Comparison of ENCODE assay signal across 27 cellular contexts in genomic region chr20:15205023-15205422, GRCh38.
"Had no signal": no experiment of that assay in that cellular context is flagged by ENCODE, and none has a peak within 500 bp of the region (broad histone marks: within the 10 kb centered on the region; RNA-seq: fewer than 3 reads in every experiment).

No MANE protein-coding gene starts in this region.

- H3K9me3 ChIP-seq: thyroid gland, vagina had no signal

- H3K27me3 ChIP-seq: esophagus muscularis mucosa, left lung, thyroid gland, upper lobe of left lung, vagina had no signal

- H3K4me3 ChIP-seq: esophagus muscularis mucosa, left lung, lung, thyroid gland, upper lobe of left lung, vagina had no signal

- H3K4me1 ChIP-seq: esophagus muscularis mucosa, left lung, thyroid gland, upper lobe of left lung, vagina had no signal

- H3K27ac ChIP-seq: esophagus muscularis mucosa, left lung, thyroid gland, upper lobe of left lung, vagina had no signal

- DNase-seq: activated CD4-positive, alpha-beta memory T cell treated with anti-CD3 and anti-CD28 coated beads for 36 hours; activated CD4-positive, alpha-beta T cell treated with anti-CD3 and anti-CD28 coated beads, Interleukin-2, amount 10 ng/mL, durations not matched to agents 24 days and 14 days; activated CD4-positive, CD25-positive, alpha-beta regulatory T cell treated with anti-CD3 and anti-CD28 coated beads, Interleukin-2, amount 50 U/mL, for 72 hours; activated CD8-positive, alpha-beta memory T cell treated with anti-CD3 and anti-CD28 coated beads, Interleukin-2, amount 50 U/mL, for 48 hours; activated gamma-delta T cell; activated naive CD4-positive, alpha-beta T cell treated with anti-CD3 and anti-CD28 coated beads, Interleukin-2, amount 10 ng/mL, durations not matched to agents 7 days and 5 days; activated naive CD8-positive, alpha-beta T cell treated with anti-CD3 and anti-CD28 coated beads, Interleukin-2, amount 10 ng/mL, durations not matched to agents 7 days and 5 days; activated T-cell treated with anti-CD3 and anti-CD28 coated beads, Interleukin-2, amount 50 U/mL, for 24 hours; amniotic stem cell; endodermal cell; left lung; mesendoderm; retina; small intestine; stimulated activated CD4-positive, alpha-beta T cell treated with anti-CD3 and anti-CD28 coated beads, Interleukin-4, amount 100 ng/mL, for 24 hours; stimulated activated CD8-positive, alpha-beta memory T cell treated with anti-CD3 and anti-CD28 coated beads, Interleukin-4, amount 100 ng/mL, for 48 hours; stimulated activated naive CD8-positive, alpha-beta T cell treated with anti-CD3 and anti-CD28 coated beads, Interleukin-15, amount 100 ng/mL, for 72 hours; substantia nigra; T-helper 17 cell; T1000; thyroid gland; upper lobe of left lung had no signal

- ATAC-seq: left lung; sciatic nerve; stimulated activated memory B cell treated with anti-CD40 and anti-IgM and Interleukin-4, amounts not matched to agents 10 μg/mL and 1 μg/mL and 100 μg/mL, for 72 hours; stimulated activated naive CD8-positive, alpha-beta T cell treated with anti-CD3 and anti-CD28 coated beads, Interleukin-15, amount 100 ng/mL, for 72 hours; T-helper 17 cell had no signal

- H3K36me3 ChIP-seq: esophagus muscularis mucosa, left lung, thyroid gland, upper lobe of left lung, vagina had no signal
